ENCODE assay signal across 23 cellular contexts in the genomic region with DNA sequence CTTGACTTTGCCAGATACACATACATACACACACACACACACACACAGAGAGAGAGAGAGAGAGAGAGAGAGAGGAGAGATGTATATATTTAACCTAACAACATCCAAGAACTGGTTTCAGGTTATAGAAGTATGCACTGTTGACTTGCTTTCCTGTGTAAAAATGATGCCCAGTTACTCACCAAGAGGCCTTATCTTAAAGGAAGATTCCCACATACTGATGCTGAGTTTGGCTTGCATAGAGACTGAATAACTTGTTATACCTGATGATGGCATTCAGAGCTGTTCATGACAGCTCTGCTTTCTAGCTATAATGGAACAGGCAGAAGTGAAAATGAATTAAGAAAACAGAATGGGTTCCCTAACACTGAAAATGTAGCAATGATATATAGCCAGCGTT.
DNase-seq lines count a peak whose midpoint lies in the region; ATAC-seq, FAIRE-seq and TF ChIP-seq lines count a peak whose summit lies in the region.
"Had no signal": no experiment of that assay in that cellular context is flagged by ENCODE, and none has a peak within 500 bp of the region (broad histone marks: within the 10 kb centered on the region; RNA-seq: fewer than 3 reads in every experiment).

No MANE protein-coding gene starts in this region.

- no peaks in the 10 kb centered on the region for H3K79me1 ChIP-seq in mesenchymal stem cell (replicated peaks; ENCODE audit: low read length, poor library complexity, severe bottlenecking)

- peak; percentile 50 for DNase-seq in Karpas-422
- DNase-seq in astrocyte (ENCODE audit: low read depth) = peak; percentile 37
- DNase-seq in endothelial cell of umbilical vein (ENCODE audit: low read depth, low spot score) = peak; percentile 27
- DNase-seq in mesenchymal stem cell = peak; percentile 20
- DNase-seq in prostate gland (ENCODE audit: low spot score) = no peak
- DNase-seq in Right ventricle myocardium inferior (ENCODE audit: missing footprints) = no peak
- no peak for DNase-seq in dorsolateral prefrontal cortex
- DNase-seq in GM23338 (ENCODE audit: low spot score) = no peak
- DNase-seq: GF-D8, HFFc6, KBM-7, NCI-H1105, NCI-H1694, NCI-H2081 treated with DMSO at 0.1 percent for 48 hours, NCI-H2171 treated with DMSO at 0.1 percent for 48 hours, NCI-H446, PC-9 had no signal

- H3K4me3 ChIP-seq in Karpas-422 (ENCODE audit: low read length) (peak overlapping the region; percentile 2; the same call in 1 of the 2 replicates), astrocyte (ENCODE audit: insufficient read depth, low read depth, low read length) (no peak overlapping the region), endothelial cell of umbilical vein (replicated peaks in 1 of 3; ENCODE audit: insufficient read depth in 1 of 3, low read depth in 1 of 3, low read length in 3 of 3) (no peak overlapping the region), mesenchymal stem cell (ENCODE audit: insufficient read depth in 1 of 2, low read depth in 1 of 2, low read length in 2 of 2) (no peak overlapping the region), prostate gland (no peak overlapping the region), dorsolateral prefrontal cortex (no peak overlapping the region), GM23338 (no peak overlapping the region)
- H3K4me3 ChIP-seq: A549, PC-9 had no signal

- H3K4me1 ChIP-seq in Karpas-422 (ENCODE audit: low read length) = peaks cover 93% of the 10 kb centered on the region
- peaks cover 41% of the 10 kb centered on the region for H3K4me1 ChIP-seq in astrocyte (ENCODE audit: insufficient read depth, low read length)
- H3K4me1 ChIP-seq in endothelial cell of umbilical vein (ENCODE audit: control insufficient read depth, extremely low read depth, insufficient read depth, low read length) = peaks cover 53% of the 10 kb centered on the region
- H3K4me1 ChIP-seq in mesenchymal stem cell (ENCODE audit: control insufficient read depth, insufficient read depth, low read depth, low read length) = peaks cover 2% of the 10 kb centered on the region
- H3K4me1 ChIP-seq in prostate gland (replicated peaks) = no peaks in the 10 kb centered on the region
- peaks cover 19% of the 10 kb centered on the region for H3K4me1 ChIP-seq in GM23338 (ENCODE audit: insufficient read depth)
- H3K4me1 ChIP-seq: A549 had no signal

- H3K18ac ChIP-seq in mesenchymal stem cell (ENCODE audit: low read depth in 1 of 2, low read length in 2 of 2) = no peak overlapping the region

- no peak overlapping the region for H3K4me3 Mint-ChIP-seq in astrocyte (ENCODE audit: unreplicated experiment)
- no peak overlapping the region for H3K4me3 Mint-ChIP-seq in GM23338
- H3K4me3 Mint-ChIP-seq: B cell, CD14-positive monocyte, HFFc6 had no signal

- POLR2A ChIA-PET in endothelial cell of umbilical vein (lab: Charles Lee) = no interaction called here

- ATAC-seq in Right ventricle myocardium inferior (no peak), GM23338 (no peak)
- ATAC-seq: A549, SK-N-SH treated with all-trans-retinoic acid at 6 μM for 48 hours had no signal

- H3K4me2 ChIP-seq in Karpas-422 (ENCODE audit: low read depth, low read length, poor library complexity, severe bottlenecking) (peak overlapping the region; percentile 89), astrocyte (ENCODE audit: low read length) (no peak overlapping the region), endothelial cell of umbilical vein (ENCODE audit: insufficient read depth, low read length) (no peak overlapping the region), mesenchymal stem cell (ENCODE audit: low read length, poor library complexity, severe bottlenecking) (no peak overlapping the region), GM23338 (no peak overlapping the region)
- H3K4me2 ChIP-seq: A549, PC-9 had no signal

- no peak overlapping the region for H2BK12ac ChIP-seq in mesenchymal stem cell (ENCODE audit: low read length in 2 of 2)

- CTCF ChIA-PET in endothelial cell of umbilical vein (lab: Charles Lee) = interaction anchor here (1.4 to 3.8 kb wide), 7 partner anchors 13 to 229 kb away, joined by 3 to 23 read pairs (median 7); no protein-coding TSS in a partner anchor

- H3K9me3 Mint-ChIP-seq in astrocyte (ENCODE audit: unreplicated experiment) (no peaks in the 10 kb centered on the region), GM23338 (no peaks in the 10 kb centered on the region)
- H3K9me3 Mint-ChIP-seq: CD14-positive monocyte, HFFc6 had no signal

- H3K36me3 Mint-ChIP-seq in astrocyte (ENCODE audit: low read depth, unreplicated experiment) = no peaks in the 10 kb centered on the region
- no peaks in the 10 kb centered on the region for H3K36me3 Mint-ChIP-seq in GM23338 (ENCODE audit: low read depth)
- H3K36me3 Mint-ChIP-seq: CD14-positive monocyte had no signal

- H3K79me2 ChIP-seq in Karpas-422 (ENCODE audit: low read length) = no peaks in the 10 kb centered on the region
- no peaks in the 10 kb centered on the region for H3K79me2 ChIP-seq in astrocyte (ENCODE audit: insufficient read depth, low read length)
- H3K79me2 ChIP-seq in endothelial cell of umbilical vein (ENCODE audit: control insufficient read depth, insufficient read depth, low read length) = no peaks in the 10 kb centered on the region
- no peaks in the 10 kb centered on the region for H3K79me2 ChIP-seq in GM23338 (replicated peaks; ENCODE audit: insufficient read depth)

- FAIRE-seq in astrocyte (lab: Jason Lieb, UNC) = no peak
- no peak for FAIRE-seq in endothelial cell of umbilical vein (lab: Jason Lieb, UNC)
- FAIRE-seq: A549, H54 had no signal

- no peak overlapping the region for H3K4ac ChIP-seq in mesenchymal stem cell (ENCODE audit: low read depth in 1 of 2, low read length in 2 of 2)

- no peaks in the 10 kb centered on the region for H3K27me3 ChIP-seq in Karpas-422 (ENCODE audit: low read length)
- no peaks in the 10 kb centered on the region for H3K27me3 ChIP-seq in astrocyte (ENCODE audit: insufficient read depth, low read length)
- H3K27me3 ChIP-seq in endothelial cell of umbilical vein (ENCODE audit: control insufficient read depth in 2 of 2, insufficient read depth in 2 of 2, low read length in 2 of 2) = no peaks in the 10 kb centered on the region
- no peaks in the 10 kb centered on the region for H3K27me3 ChIP-seq in mesenchymal stem cell (ENCODE audit: control insufficient read depth in 1 of 2, insufficient read depth in 1 of 2, low read length in 2 of 2)
- H3K27me3 ChIP-seq in prostate gland (replicated peaks; ENCODE audit: insufficient read depth) = no peaks in the 10 kb centered on the region
- H3K27me3 ChIP-seq in dorsolateral prefrontal cortex = no peaks in the 10 kb centered on the region
- H3K27me3 ChIP-seq in GM23338 (ENCODE audit: insufficient read depth) = no peaks in the 10 kb centered on the region

- no peak overlapping the region for H4K8ac ChIP-seq in mesenchymal stem cell (ENCODE audit: low read length)

- no peak overlapping the region for H3K23ac ChIP-seq in mesenchymal stem cell (ENCODE audit: low read length in 2 of 2)

- H4K91ac ChIP-seq in mesenchymal stem cell (ENCODE audit: low read length) = no peak overlapping the region

- H2AFZ ChIP-seq in Karpas-422 (ENCODE audit: low read length) (peak overlapping the region; percentile 46; the same call in 1 of the 2 replicates), astrocyte (ENCODE audit: low read depth, low read length) (no peak overlapping the region), endothelial cell of umbilical vein (ENCODE audit: low read depth, low read length) (no peak overlapping the region), mesenchymal stem cell (ENCODE audit: low read depth, low read length) (no peak overlapping the region), GM23338 (no peak overlapping the region)
- H2AFZ ChIP-seq: PC-9 had no signal

- no peak overlapping the region for H3K14ac ChIP-seq in mesenchymal stem cell (ENCODE audit: low read length in 2 of 2)

- no peaks in the 10 kb centered on the region for H3K9me1 ChIP-seq in endothelial cell of umbilical vein (replicated peaks; ENCODE audit: control insufficient read depth, extremely low read depth, insufficient read depth, low read length)

- no peaks in the 10 kb centered on the region for H3K9me3 ChIP-seq in Karpas-422 (ENCODE audit: low read length)
- H3K9me3 ChIP-seq in astrocyte (ENCODE audit: insufficient read depth, low read depth, low read length) = no peaks in the 10 kb centered on the region
- no peaks in the 10 kb centered on the region for H3K9me3 ChIP-seq in endothelial cell of umbilical vein (replicated peaks; ENCODE audit: control insufficient read depth, insufficient read depth, low read length)
- H3K9me3 ChIP-seq in mesenchymal stem cell (ENCODE audit: control insufficient read depth, low read length) = no peaks in the 10 kb centered on the region
- H3K9me3 ChIP-seq in prostate gland = no peaks in the 10 kb centered on the region
- H3K9me3 ChIP-seq: A549 had no signal

- no peaks in the 10 kb centered on the region for H4K20me1 ChIP-seq in Karpas-422 (ENCODE audit: insufficient read depth, low read depth, low read length)
- no peaks in the 10 kb centered on the region for H4K20me1 ChIP-seq in astrocyte (ENCODE audit: insufficient read depth, low read length)
- no peaks in the 10 kb centered on the region for H4K20me1 ChIP-seq in endothelial cell of umbilical vein (replicated peaks; ENCODE audit: control insufficient read depth, extremely low read depth, insufficient read depth, low read length)
- no peaks in the 10 kb centered on the region for H4K20me1 ChIP-seq in GM23338 (replicated peaks; ENCODE audit: insufficient read depth)

- peak overlapping the region; percentile 98 for H3K27ac ChIP-seq in Karpas-422 (ENCODE audit: low read length)
- no peak overlapping the region for H3K27ac ChIP-seq in astrocyte (ENCODE audit: low read depth, low read length)
- H3K27ac ChIP-seq in endothelial cell of umbilical vein (ENCODE audit: insufficient read depth, low read depth, low read length) = peak overlapping the region; percentile 100
- no peak overlapping the region for H3K27ac ChIP-seq in mesenchymal stem cell (ENCODE audit: low read length, poor library complexity, severe bottlenecking)
- no peak overlapping the region for H3K27ac ChIP-seq in prostate gland
- no peak overlapping the region for H3K27ac ChIP-seq in dorsolateral prefrontal cortex
- H3K27ac ChIP-seq in GM23338 (ENCODE audit: low read depth) = no peak overlapping the region
- H3K27ac ChIP-seq: A549, HL-60 had no signal

- WGBS in mesenchymal stem cell = no CpG with 5 or more reads among the region's 1 CpG
- WGBS in prostate gland = 87% methylated on average over 1 of the region's 1 CpG

- TF ChIP-seq POLR2A in endothelial cell of umbilical vein (IDR thresholded peaks at IDR 0.05; ENCODE audit: low read depth, low read length) (no peak), prostate gland (IDR thresholded peaks at IDR 0.05) (no peak)

- TF ChIP-seq CTCF in astrocyte (IDR thresholded peaks at IDR 0.05; ENCODE audit: insufficient read depth, low read depth, low read length) (no peak), endothelial cell of umbilical vein (IDR thresholded peaks at IDR 0.05; ENCODE audit: extremely low read depth in 1 of 2, insufficient read depth in 1 of 2, low read depth in 1 of 2, low read length in 2 of 2) (no peak), prostate gland (IDR thresholded peaks at IDR 0.05) (no peak), dorsolateral prefrontal cortex (IDR thresholded peaks at IDR 0.05 in 54 of 56, conservative IDR thresholded peaks at IDR 0.05 in 2 of 56; ENCODE audit: low read depth in 1 of 56, partially characterized antibody in 56 of 56) (no peak), GM23338 (conservative IDR thresholded peaks at IDR 0.05; ENCODE audit: low read depth in 2 of 2) (no peak)

- intact Hi-C loops in endothelial cell of umbilical vein (cut with micrococcal nuclease) (loop anchor here (10.0 kb wide), 1 partner anchor 629 kb away; a partner anchor contains a TSS), prostate gland (cut with DNase I) (no loop called here), Right ventricle myocardium inferior (cut with DNase I) (no loop called here), dorsolateral prefrontal cortex (cut with DNase I) (no loop called here)

- H2BK5ac ChIP-seq in mesenchymal stem cell (ENCODE audit: low read depth, low read length, poor library complexity, severe bottlenecking) = no peak overlapping the region

- H2BK15ac ChIP-seq in mesenchymal stem cell (ENCODE audit: low read depth, poor library complexity, severe bottlenecking) = no peak overlapping the region

- peaks cover 34% of the 10 kb centered on the region for H3K4me1 Mint-ChIP-seq in astrocyte (ENCODE audit: low read depth, unreplicated experiment)
- peaks cover 23% of the 10 kb centered on the region for H3K4me1 Mint-ChIP-seq in GM23338
- H3K4me1 Mint-ChIP-seq: B cell, CD14-positive monocyte had no signal

- no TSS peak for BruUV-seq in endothelial cell of umbilical vein (replicated peaks; lab: Mats Ljungman, UMichigan)

- H3K27me3 Mint-ChIP-seq in astrocyte (ENCODE audit: low read depth, unreplicated experiment) (no peaks in the 10 kb centered on the region), GM23338 (ENCODE audit: insufficient read depth, low read depth, poor library complexity) (peaks cover 2% of the 10 kb centered on the region)
- H3K27me3 Mint-ChIP-seq: B cell had no signal

- H3K9me2 ChIP-seq in Karpas-422 (replicated peaks; ENCODE audit: insufficient read depth, low read length) (no peaks in the 10 kb centered on the region), GM23338 (ENCODE audit: insufficient read depth) (no peaks in the 10 kb centered on the region)

- H2AK5ac ChIP-seq in mesenchymal stem cell (ENCODE audit: low read length, severe bottlenecking) = no peak overlapping the region

- H3K27ac Mint-ChIP-seq in astrocyte (ENCODE audit: unreplicated experiment) = no peak overlapping the region
- H3K27ac Mint-ChIP-seq in GM23338 = no peak overlapping the region
- H3K27ac Mint-ChIP-seq: B cell, CD14-positive monocyte, HFFc6 had no signal

- dilution Hi-C loops in endothelial cell of umbilical vein (cut with MboI; ENCODE audit: extremely low pct_ligation_motif_present, low sequenced_read_pairs) = no loop called here

- H2BK120ac ChIP-seq in mesenchymal stem cell (ENCODE audit: low read depth, low read length) = no peak overlapping the region

- no peaks in the 10 kb centered on the region for H3F3A ChIP-seq in GM23338 (replicated peaks; ENCODE audit: low read depth)

- H3K9ac ChIP-seq in Karpas-422 (ENCODE audit: low read length) = peak overlapping the region; percentile 15; the same call in 1 of the 2 replicates
- H3K9ac ChIP-seq in astrocyte (ENCODE audit: low read length) = no peak overlapping the region
- no peak overlapping the region for H3K9ac ChIP-seq in endothelial cell of umbilical vein (replicated peaks; ENCODE audit: extremely low read depth, insufficient read depth, low read length)
- no peak overlapping the region for H3K9ac ChIP-seq in mesenchymal stem cell (ENCODE audit: low read length)

- H3K36me3 ChIP-seq in Karpas-422 (ENCODE audit: insufficient read depth, low read length) (no peaks in the 10 kb centered on the region), astrocyte (ENCODE audit: insufficient read depth, low read length) (no peaks in the 10 kb centered on the region), endothelial cell of umbilical vein (ENCODE audit: control insufficient read depth in 2 of 2, extremely low read depth in 1 of 2, insufficient read depth in 2 of 2, low read length in 2 of 2) (no peaks in the 10 kb centered on the region), mesenchymal stem cell (ENCODE audit: control insufficient read depth in 1 of 2, insufficient read depth in 2 of 2, low read depth in 1 of 2, low read length in 2 of 2) (no peaks in the 10 kb centered on the region), prostate gland (no peaks in the 10 kb centered on the region), GM23338 (ENCODE audit: insufficient read depth) (no peaks in the 10 kb centered on the region)

Comparison
In these comparisons a context has a peak if more than half of its experiments do, and no peak if none do; other contexts are left out.
1. DNase-seq: peak in Karpas-422 (single experiment), astrocyte (single experiment), endothelial cell of umbilical vein (single experiment) and mesenchymal stem cell (single experiment); none in prostate gland (single experiment), Right ventricle myocardium inferior (single experiment), dorsolateral prefrontal cortex (0 of 10) and GM23338 (single experiment).
2. H3K27ac ChIP-seq: peak in Karpas-422 (single experiment) and endothelial cell of umbilical vein (single experiment); none in astrocyte (single experiment), mesenchymal stem cell (single experiment), prostate gland (0 of 2), dorsolateral prefrontal cortex (0 of 59) and GM23338 (single experiment).